7 cellular contexts compared by ENCODE assay signal in the genomic region with DNA sequence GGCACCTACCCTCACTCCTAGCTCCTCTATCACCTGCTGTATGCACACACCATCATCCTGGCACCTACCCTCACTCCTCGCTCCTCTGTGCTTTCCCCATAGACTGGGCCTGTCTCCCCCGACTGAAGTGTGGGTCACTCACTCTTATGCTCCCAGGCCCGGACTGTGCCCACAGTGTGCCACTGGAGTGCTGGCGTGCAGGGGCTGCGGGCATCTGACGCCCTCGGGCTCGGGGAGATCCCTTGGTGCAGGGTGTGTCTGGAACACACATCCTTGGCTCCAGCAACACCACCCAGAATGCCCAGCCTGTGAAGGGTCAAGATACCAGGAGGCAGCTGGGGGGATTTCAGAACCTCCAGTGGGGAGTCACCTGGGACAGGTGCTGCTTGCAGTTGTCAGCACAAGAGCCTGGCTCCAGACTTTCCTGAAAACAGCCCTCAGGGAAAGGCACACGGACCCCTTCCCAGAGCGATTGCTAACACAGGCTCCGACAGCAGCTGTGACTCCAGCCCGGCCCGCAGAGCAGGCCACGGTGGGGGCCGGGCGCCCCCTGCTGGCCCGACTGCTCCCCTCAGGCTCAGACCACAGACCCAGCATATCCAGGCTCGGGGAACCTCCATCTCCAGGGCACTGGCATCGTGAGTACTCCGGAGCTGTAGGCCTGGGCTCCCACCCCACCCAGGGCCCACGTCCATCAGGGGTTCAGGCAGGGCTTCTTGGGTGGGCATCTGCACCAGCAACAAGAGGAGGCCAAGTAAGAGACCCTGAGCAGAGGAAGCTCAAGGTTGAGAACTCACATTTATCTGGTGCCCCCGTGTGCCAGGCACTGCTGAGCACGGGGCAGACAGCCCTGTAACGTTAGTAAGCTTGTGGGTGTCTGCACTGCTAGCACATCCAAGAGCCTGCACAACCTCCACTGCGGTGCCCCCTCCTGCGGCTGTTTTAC. TPM values are rescaled to one million over a fixed set of nuclear protein-coding genes. Genes with fewer than 3 reads are reported as not detected.
DNase-seq lines count a peak whose midpoint lies in the region; ATAC-seq and TF ChIP-seq lines count a peak whose summit lies in the region.

No MANE protein-coding gene starts in this region.

- H3K4me1 ChIP-seq in adrenal gland (replicated peaks in 1 of 2) (peaks cover 15 to 28% of the 10 kb centered on the region in 2 donors), right cardiac atrium (ENCODE audit: control insufficient read depth, insufficient read depth, low read length) (peaks cover 3% of the 10 kb centered on the region), sigmoid colon (peaks cover 0 to 62% (median 56%) of the 10 kb centered on the region in 4 donors)

- peak; percentile 86 for ATAC-seq in right cardiac atrium

- no peaks in the 10 kb centered on the region for H3K79me2 ChIP-seq in SU-DHL-6 (ENCODE audit: insufficient read depth, low read length)

- H3K27me3 ChIP-seq in SU-DHL-6 (ENCODE audit: low read length) (no peaks in the 10 kb centered on the region), adrenal gland (no peaks in the 10 kb centered on the region), right cardiac atrium (ENCODE audit: control insufficient read depth, insufficient read depth) (no peaks in the 10 kb centered on the region), sigmoid colon (no peaks in the 10 kb centered on the region)

- no peaks in the 10 kb centered on the region for H3F3A ChIP-seq in SU-DHL-6 (ENCODE audit: insufficient read depth)

- H3K27ac ChIP-seq in SU-DHL-6 (ENCODE audit: low read depth, low read length), result no peak overlapping the region
- H3K27ac ChIP-seq in adrenal gland, result peak overlapping the region; percentile 84 to 97 (median 96)
- no peak overlapping the region for H3K27ac ChIP-seq in right cardiac atrium (ENCODE audit: low read length)
- peak overlapping the region; percentile 92 to 97 (median 94) for H3K27ac ChIP-seq in sigmoid colon

- no peak overlapping the region for H3K4me2 ChIP-seq in SU-DHL-6 (ENCODE audit: low read depth, low read length, poor library complexity, severe bottlenecking)

- H3K9me3 ChIP-seq in SU-DHL-6 (ENCODE audit: insufficient read depth, low read length) (no peaks in the 10 kb centered on the region), adrenal gland (replicated peaks in 1 of 3) (no peaks in the 10 kb centered on the region), right cardiac atrium (ENCODE audit: control insufficient read depth, low read length) (no peaks in the 10 kb centered on the region), sigmoid colon (no peaks in the 10 kb centered on the region)

- no peak for TF ChIP-seq EP300 in sigmoid colon (IDR thresholded peaks at IDR 0.05)

- H3K36me3 ChIP-seq in SU-DHL-6 (ENCODE audit: low read length) (no peaks in the 10 kb centered on the region), adrenal gland (replicated peaks in 1 of 2) (peaks cover 0 to 43% of the 10 kb centered on the region in 2 donors), sigmoid colon (peaks cover 5 to 53% (median 23%) of the 10 kb centered on the region in 4 donors)

- no peak overlapping the region for H3K9ac ChIP-seq in SU-DHL-6 (ENCODE audit: low read length)

- TF ChIP-seq CTCF in GM10266 (IDR thresholded peaks at IDR 0.05; ENCODE audit: control insufficient read depth, insufficient read depth, low read depth, missing control alignments) (peak; percentile 92), SU-DHL-6 (IDR thresholded peaks at IDR 0.05; ENCODE audit: insufficient read depth, low read length, poor library complexity, severe bottlenecking) (peak; percentile 86), adrenal gland (IDR thresholded peaks at IDR 0.05) (peak; percentile 94 to 99 (median 96)), sigmoid colon (IDR thresholded peaks at IDR 0.05) (peak; percentile 88 to 97 (median 94))

- intact Hi-C loops in adrenal gland (cut with DNase I), result loop anchor here in 1 of 2 donors (10.0 kb wide), 1 partner anchor 267 kb away; no protein-coding TSS in a partner anchor
- intact Hi-C loops in right cardiac atrium (cut with DNase I), result loop anchor here in 1 of 4 donors (5.0 kb wide), 1 partner anchor 260 kb away; no protein-coding TSS in a partner anchor
- intact Hi-C loops in sigmoid colon (cut with DNase I), result loop anchor here (2.0 to 10.0 kb wide), 3 partner anchors 245 to 507 kb away; no protein-coding TSS in a partner anchor

- WGBS in adrenal gland, 4 donors, result 19 to 36% (median 28%) methylated on average over 20 to 26 of the region's 26 CpGs
- WGBS in right cardiac atrium, result 34% methylated on average over 26 of the region's 26 CpGs
- WGBS in sigmoid colon, 2 donors, result 37 to 43% methylated on average over 26 of the region's 26 CpGs

- DNase-seq in GM10266 (ENCODE audit: extremely low spot score) (peak; percentile 91), H4 (ENCODE audit: low spot score) (peak; percentile 21), LoVo (ENCODE audit: low spot score) (peak; percentile 59), adrenal gland (peak; percentile 81 to 94 (median 90)), right cardiac atrium (peak; percentile 79 to 93 (median 91)), sigmoid colon (peak; percentile 93)

- H4K20me1 ChIP-seq in SU-DHL-6 (ENCODE audit: low read depth, low read length), result no peaks in the 10 kb centered on the region

- TF ChIP-seq POLR2A in adrenal gland (IDR thresholded peaks at IDR 0.05) (no peak), sigmoid colon (IDR thresholded peaks at IDR 0.05) (no peak)

- H3K4me3 ChIP-seq in SU-DHL-6 (ENCODE audit: insufficient read depth, low read length, poor library complexity, severe bottlenecking) (no peak overlapping the region), adrenal gland (no peak overlapping the region), right cardiac atrium (ENCODE audit: low read length) (no peak overlapping the region), sigmoid colon (no peak overlapping the region)

- no peaks in the 10 kb centered on the region for H3K9me2 ChIP-seq in SU-DHL-6 (replicated peaks; ENCODE audit: insufficient read depth, low read length)

- H2AFZ ChIP-seq in SU-DHL-6 (ENCODE audit: low read depth, low read length, severe bottlenecking), result no peak overlapping the region

RNA-seq across cellular contexts. Expression of a gene that starts 8.6 kb away (rescaled TPM):
- 5.7 and 6.7 TPM in 2 replicates for total RNA-seq in H4 (2014; rRNA removed; shearing (Covaris generic))
- 10 to 100 TPM; 33.0 to 50.1 (median 42.9) TPM for total RNA-seq in adrenal gland
- 10 to 100 TPM; 23.7 to 44.2 (median 29.2) TPM for polyA plus RNA-seq in adrenal gland
- total RNA-seq in right cardiac atrium, result 10 to 100 TPM; 21.8 to 26.4 (median 25.3) TPM
- polyA plus RNA-seq in right cardiac atrium, result 29.8 TPM
- 10 to 100 TPM; 32.3 to 54.6 (median 41.8) TPM for total RNA-seq in sigmoid colon
- 10 to 100 TPM; 25.2 to 36.3 (median 25.3) TPM for polyA plus RNA-seq in sigmoid colon

RNA-seq across cellular contexts. Expression of a gene that starts 24.6 kb away (rescaled TPM):
- total RNA-seq in H4 (2014; rRNA removed; shearing (Covaris generic)), result 0.02 and 0.04 TPM in 2 replicates
- total RNA-seq in adrenal gland (1 to 10 TPM in 3 of 8 donors, under 1 TPM in 5; 0.17 to 1.8 (median 0.51) TPM), right cardiac atrium (under 1 TPM; 0.26 to 0.79 (median 0.60) TPM), sigmoid colon (1 to 10 TPM in 1 of 4 donors, under 1 TPM in 3; 0.49 to 1.6 (median 0.77) TPM)
- polyA plus RNA-seq in adrenal gland (under 1 TPM; 0.22 to 0.30 (median 0.24) TPM), right cardiac atrium (0.25 TPM), sigmoid colon (under 1 TPM; under 0.01 to 0.60 (median under 0.01) TPM)

Comparison
In these comparisons a context has a peak if more than half of its experiments do, and no peak if none do; other contexts are left out.
1. DNase-seq: peak in every context shown above with its lines; median percentile 93 in sigmoid colon; 91 in GM10266; 91 in right cardiac atrium; 90 in adrenal gland; 59 in LoVo; 21 in H4.
2. H3K27ac ChIP-seq: peak in adrenal gland (5 of 5) and sigmoid colon (4 of 4); none in SU-DHL-6 (single experiment) and right cardiac atrium (single experiment).
3. Peak in every context shown above with its lines, with median percentiles within 50 percentile points of each other: CTCF ChIP-seq.